In the genomic region with DNA sequence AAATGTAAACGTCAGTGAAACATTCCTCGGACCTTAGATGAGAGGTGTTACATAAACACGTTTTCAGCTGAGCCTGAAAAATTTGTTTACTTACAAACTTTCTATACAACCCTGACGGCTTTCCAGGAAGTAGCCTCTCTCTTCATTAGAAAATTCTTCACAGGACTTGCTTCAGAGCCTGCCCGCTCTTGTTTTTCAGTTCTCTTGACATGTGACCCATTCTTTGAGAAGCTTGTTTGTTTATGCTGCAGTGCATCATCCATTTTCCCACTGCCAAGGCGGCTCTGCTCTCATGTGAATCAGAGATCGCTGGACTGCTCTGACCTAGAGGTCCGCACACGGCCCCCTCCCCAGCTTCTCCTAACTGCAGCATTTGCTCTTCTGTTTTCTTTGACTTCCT, we compare ENCODE assay signal across 10 cellular contexts. TPM values are rescaled to one million over a fixed set of nuclear protein-coding genes. Genes with fewer than 3 reads are reported as not detected.
DNase-seq lines count a peak whose midpoint lies in the region; ATAC-seq and TF ChIP-seq lines count a peak whose summit lies in the region.
"Had no signal": no experiment of that assay in that cellular context is flagged by ENCODE, and none has a peak within 500 bp of the region (broad histone marks: within the 10 kb centered on the region; RNA-seq: fewer than 3 reads in every experiment).

No MANE protein-coding gene starts in this region.

- H3K9me3 ChIP-seq in endodermal cell (ENCODE audit: control insufficient read depth, low read length): no peaks in the 10 kb centered on the region
- H3K9me3 ChIP-seq in right lobe of liver: no peaks in the 10 kb centered on the region
- no peaks in the 10 kb centered on the region for H3K9me3 ChIP-seq in thyroid gland

- BruUV-seq in MCF 10A (replicated peaks; lab: Mats Ljungman, UMichigan): no TSS peak

- H3K27me3 Mint-ChIP-seq in endodermal cell (ENCODE audit: insufficient read depth) (no peaks in the 10 kb centered on the region), MCF 10A (ENCODE audit: insufficient read depth, unreplicated experiment) (peaks cover 15% of the 10 kb centered on the region)

- H3K9me3 Mint-ChIP-seq in endodermal cell (no peaks in the 10 kb centered on the region), MCF 10A (ENCODE audit: unreplicated experiment) (no peaks in the 10 kb centered on the region)

- no peak overlapping the region for H3K9ac ChIP-seq in endodermal cell (ENCODE audit: extremely low read depth, low read length, poor library complexity, severe bottlenecking)

- H3K27ac Mint-ChIP-seq in endodermal cell: peak overlapping the region; percentile 76
- H3K27ac Mint-ChIP-seq in MCF 10A (ENCODE audit: low read depth, unreplicated experiment): no peak overlapping the region
- H3K27ac Mint-ChIP-seq: stimulated activated naive B cell treated with anti-CD40 and anti-IgM and Interleukin-4, amounts not matched to agents 10 μg/mL and 1 μg/mL and 100 μg/mL, for 72 hours had no signal

- H3K4me3 ChIP-seq in endodermal cell (ENCODE audit: low read length) (no peak overlapping the region), right lobe of liver (no peak overlapping the region), thyroid gland (replicated peaks in 1 of 3) (no peak overlapping the region)

- no peak overlapping the region for H3K27ac ChIP-seq in endodermal cell (ENCODE audit: low read depth, low read length)
- H3K27ac ChIP-seq in right lobe of liver: peak overlapping the region in 2 of 3 donors; percentile 2 to 26
- H3K27ac ChIP-seq in thyroid gland: peak overlapping the region in 2 of 3 donors; percentile 8 to 55

- POLR2A ChIA-PET in MCF 10A (lab: Yijun Ruan, JAX): no interaction called here

- H3K36me3 Mint-ChIP-seq in endodermal cell (ENCODE audit: low read depth): no peaks in the 10 kb centered on the region
- H3K36me3 Mint-ChIP-seq in MCF 10A (ENCODE audit: insufficient read depth, unreplicated experiment): peaks cover under 1% of the 10 kb centered on the region

- H3K36me3 ChIP-seq in endodermal cell (ENCODE audit: control insufficient read depth, insufficient read depth, low read length) (no peaks in the 10 kb centered on the region), right lobe of liver (no peaks in the 10 kb centered on the region), thyroid gland (no peaks in the 10 kb centered on the region)

- TF ChIP-seq POLR2A in right lobe of liver (IDR thresholded peaks at IDR 0.05) (no peak), thyroid gland (IDR thresholded peaks at IDR 0.05) (no peak), GM18505 (IDR thresholded peaks at IDR 0.05; ENCODE audit: borderline replicate concordance, extremely low read depth, insufficient read depth, insufficient read length) (no peak)

- H3K4me3 Mint-ChIP-seq in endodermal cell (no peak overlapping the region), MCF 10A (ENCODE audit: unreplicated experiment) (no peak overlapping the region)
- H3K4me3 Mint-ChIP-seq: stimulated activated naive B cell treated with anti-CD40 and anti-IgM and Interleukin-4, amounts not matched to agents 10 μg/mL and 1 μg/mL and 100 μg/mL, for 72 hours had no signal

- CTCF ChIA-PET in MCF 10A (lab: Yijun Ruan, JAX): no interaction called here

- DNase-seq in NCI-H69 (lab: John Stamatoyannopoulos, UW): peak; percentile 53
- DNase-seq in endodermal cell: peak; percentile 53
- DNase-seq in right lobe of liver: peak in 1 of 3 donors; percentile 18
- peak; percentile 20 to 52 for DNase-seq in thyroid gland
- no peak for DNase-seq in inferior parietal cortex (ENCODE audit: extremely low spot score)
- DNase-seq in MCF 10A (ENCODE audit: unreplicated experiment): no peak
- no peak for DNase-seq in D341Med (ENCODE audit: low spot score)
- DNase-seq: Karpas-422; stimulated activated naive B cell treated with anti-CD40 and anti-IgM and Interleukin-4, amounts not matched to agents 10 μg/mL and 1 μg/mL and 100 μg/mL, for 72 hours had no signal

- WGBS in endodermal cell (ENCODE audit: insufficient coverage in 1 of 2, insufficient read length in 1 of 2), 2 experiments: 72 to 74% methylated on average over 9 of the region's 9 CpGs
- WGBS in right lobe of liver (ENCODE audit: insufficient coverage, low coverage, low lambda C conversion rate, missing lambda C conversion rate): 24% methylated on average over 9 of the region's 9 CpGs
- 15 to 21% methylated on average over 9 of the region's 9 CpGs for WGBS in thyroid gland, 2 donors

- H3K4me1 Mint-ChIP-seq in endodermal cell (peaks cover 22% of the 10 kb centered on the region), MCF 10A (ENCODE audit: insufficient read depth, unreplicated experiment) (no peaks in the 10 kb centered on the region)

- intact Hi-C loops in right lobe of liver (cut with DNase I) (no loop called here), thyroid gland (cut with DNase I) (no loop called here), MCF 10A (cut with micrococcal nuclease) (no loop called here)

- H3K4me1 ChIP-seq in endodermal cell (ENCODE audit: control insufficient read depth, insufficient read depth, low read length) (no peaks in the 10 kb centered on the region), right lobe of liver (peaks cover 0 to 3% (median 0%) of the 10 kb centered on the region in 4 donors), thyroid gland (peaks cover 5 to 10% of the 10 kb centered on the region in 2 donors)

- H3K27me3 ChIP-seq in endodermal cell (ENCODE audit: control insufficient read depth, insufficient read depth, low read length, poor library complexity, severe bottlenecking) (no peaks in the 10 kb centered on the region), right lobe of liver (no peaks in the 10 kb centered on the region), thyroid gland (no peaks in the 10 kb centered on the region)

- ATAC-seq in right lobe of liver (peak in 3 of 4 donors; percentile 59 to 88 (median 67)), GM18505 (IDR thresholded peaks at IDR 0.05; ENCODE audit: unreplicated experiment) (no peak)
- ATAC-seq: stimulated activated naive B cell treated with anti-CD40 and anti-IgM and Interleukin-4, amounts not matched to agents 10 μg/mL and 1 μg/mL and 100 μg/mL, for 72 hours had no signal

- TF ChIP-seq CTCF in endodermal cell (conservative IDR thresholded peaks at IDR 0.05) (no peak), right lobe of liver (IDR thresholded peaks at IDR 0.05) (no peak), thyroid gland (IDR thresholded peaks at IDR 0.05) (no peak), MCF 10A (IDR thresholded peaks at IDR 0.05; ENCODE audit: unreplicated experiment) (no peak)

RNA-seq across cellular contexts. Expression of a gene that starts 47.9 kb away (rescaled TPM):
- total RNA-seq in endodermal cell: 100 to 1,000 TPM; 164 to 176 TPM
- 25.5 TPM for polyA plus RNA-seq in endodermal cell (2013, experiment 1 of 2)
- 31.0 TPM for polyA plus RNA-seq in endodermal cell (2013, experiment 2 of 2)
- total RNA-seq in right lobe of liver: 10 to 100 TPM in 4 of 6 experiments, 1 to 10 TPM in 2; 8.7 to 15.8 (median 13.1) TPM
- 10 to 100 TPM; 21.8 to 55.7 (median 35.9) TPM for total RNA-seq in thyroid gland
- 2.5 and 2.7 TPM in 2 replicates for total RNA-seq in MCF 10A (2022)

Comparison
In these comparisons a context has a peak if more than half of its experiments do, and no peak if none do; other contexts are left out.
1. DNase-seq: peak in NCI-H69 (single experiment), endodermal cell (single experiment) and thyroid gland (2 of 2); none in inferior parietal cortex (single experiment), MCF 10A (single experiment) and D341Med (single experiment).